Comparison of ENCODE assay signal across 10 cellular contexts in the genomic region with DNA sequence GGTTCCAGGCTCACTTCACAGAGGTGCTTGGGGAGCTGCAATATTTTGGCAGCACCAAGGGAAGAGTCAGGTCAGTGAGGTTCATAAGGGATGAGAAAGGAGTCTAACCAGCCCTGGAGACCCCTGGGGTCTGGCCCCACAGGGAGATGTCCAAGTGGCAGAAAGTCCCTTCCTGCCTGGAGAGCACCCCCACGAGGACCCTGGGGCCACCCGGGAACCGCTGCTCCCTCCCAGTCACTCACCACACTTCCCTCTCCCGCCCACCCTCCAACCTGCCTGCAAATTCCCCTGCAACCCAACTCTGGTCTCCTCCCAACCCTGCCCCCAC. TPM values are rescaled to one million over a fixed set of nuclear protein-coding genes. Genes with fewer than 3 reads are reported as not detected.
DNase-seq lines count a peak whose midpoint lies in the region; ATAC-seq and TF ChIP-seq lines count a peak whose summit lies in the region.
"Had no signal": no experiment of that assay in that cellular context is flagged by ENCODE, and none has a peak within 500 bp of the region (broad histone marks: within the 10 kb centered on the region; RNA-seq: fewer than 3 reads in every experiment).

No MANE protein-coding gene starts in this region.

- H3K4me1 ChIP-seq in DOHH2 (ENCODE audit: control insufficient read depth, low read length) (peaks cover 79% of the 10 kb centered on the region), Karpas-422 (ENCODE audit: low read length) (peaks cover 92% of the 10 kb centered on the region), neutrophil (ENCODE audit: control insufficient read depth in 1 of 2, insufficient read depth in 1 of 2, low read depth in 1 of 2, low read length in 1 of 2) (peaks cover 96% of the 10 kb centered on the region in 2 experiments)

- H3K36me3 ChIP-seq in DOHH2 (ENCODE audit: control insufficient read depth, low read length): no peaks in the 10 kb centered on the region
- H3K36me3 ChIP-seq in Karpas-422 (ENCODE audit: insufficient read depth, low read length): no peaks in the 10 kb centered on the region
- peaks cover 3% of the 10 kb centered on the region for H3K36me3 ChIP-seq in neutrophil

- H3K27me3 ChIP-seq in DOHH2 (ENCODE audit: control insufficient read depth, low read length): peaks cover 91% of the 10 kb centered on the region
- H3K27me3 ChIP-seq in Karpas-422 (ENCODE audit: low read length): no peaks in the 10 kb centered on the region
- H3K27me3 ChIP-seq in neutrophil: no peaks in the 10 kb centered on the region

- no peak for ATAC-seq in GM21360 (IDR thresholded peaks at IDR 0.05; ENCODE audit: unreplicated experiment)

- H3K9ac ChIP-seq in Karpas-422 (ENCODE audit: low read length): peak overlapping the region; percentile 93

- H4K20me1 ChIP-seq in DOHH2 (ENCODE audit: control insufficient read depth, insufficient read depth, low read depth, low read length) (peaks cover 5% of the 10 kb centered on the region), Karpas-422 (ENCODE audit: insufficient read depth, low read depth, low read length) (no peaks in the 10 kb centered on the region)

- no peak overlapping the region for H2AFZ ChIP-seq in Karpas-422 (ENCODE audit: low read length)

- H3K4me3 ChIP-seq in DOHH2 (ENCODE audit: low read length): peak overlapping the region; percentile 47
- H3K4me3 ChIP-seq in Karpas-422 (ENCODE audit: low read length): peak overlapping the region; percentile 75
- H3K4me3 ChIP-seq in neutrophil (ENCODE audit: low read depth in 1 of 2, low read length in 1 of 2): peak overlapping the region; percentile 76 to 97

- no peaks in the 10 kb centered on the region for H3K9me3 ChIP-seq in DOHH2 (ENCODE audit: control insufficient read depth, insufficient read depth, low read length)
- no peaks in the 10 kb centered on the region for H3K9me3 ChIP-seq in Karpas-422 (ENCODE audit: low read length)
- no peaks in the 10 kb centered on the region for H3K9me3 ChIP-seq in neutrophil

- H3K79me2 ChIP-seq in DOHH2 (ENCODE audit: control insufficient read depth, low read length) (no peaks in the 10 kb centered on the region), Karpas-422 (ENCODE audit: low read length) (peaks cover 15% of the 10 kb centered on the region)

- H3K9me2 ChIP-seq in DOHH2 (replicated peaks; ENCODE audit: control insufficient read depth, low read length): no peaks in the 10 kb centered on the region
- H3K9me2 ChIP-seq in Karpas-422 (replicated peaks; ENCODE audit: insufficient read depth, low read length): no peaks in the 10 kb centered on the region

- H3K4me2 ChIP-seq in DOHH2 (ENCODE audit: low read length) (peak overlapping the region; percentile 57), Karpas-422 (ENCODE audit: low read depth, low read length, poor library complexity, severe bottlenecking) (peak overlapping the region; percentile 86)

- peaks cover 21% of the 10 kb centered on the region for H3F3A ChIP-seq in DOHH2 (ENCODE audit: control insufficient read depth, insufficient read depth)

- TF ChIP-seq CTCF in DOHH2 (IDR thresholded peaks at IDR 0.05; ENCODE audit: low read depth, low read length, poor library complexity, severe bottlenecking) (no peak), neutrophil (IDR thresholded peaks at IDR 0.05) (no peak)

- no peak for DNase-seq in Karpas-422
- DNase-seq in caudate nucleus (lab: John Stamatoyannopoulos, UW): no peak
- no peak for DNase-seq in SK-N-DZ (ENCODE audit: low spot score)
- no peak for DNase-seq in medulla oblongata (ENCODE audit: extremely low spot score)
- no peak for DNase-seq in effector CD4-positive, alpha-beta T cell
- DNase-seq: DMS79, NCI-H524 had no signal

- no peak overlapping the region for H3K27ac ChIP-seq in DOHH2 (ENCODE audit: low read depth, low read length)
- H3K27ac ChIP-seq in Karpas-422 (ENCODE audit: low read length): peak overlapping the region; percentile 100
- H3K27ac ChIP-seq in caudate nucleus (ENCODE audit: low read depth, low read length): peak overlapping the region; percentile 26
- peak overlapping the region; percentile 99 for H3K27ac ChIP-seq in neutrophil

RNA-seq across cellular contexts. Expression of gene ITGB2, which starts 6.5 kb away (rescaled TPM):
- total RNA-seq in Karpas-422 (2014; rRNA removed; shearing (Covaris generic); ENCODE audit: low replicate concordance): 252 and 484 TPM in 2 replicates
- 0.07 TPM in 1 of 2 replicates, not detected in the other for polyA plus RNA-seq in SK-N-DZ (2014; cell fraction: cytosol; rRNA removed)
- 0.13 TPM in 1 of 2 replicates, not detected in the other for polyA plus RNA-seq in SK-N-DZ (2014; cell fraction: nucleus; rRNA removed)

RNA-seq across cellular contexts. Expression of gene SLX9, which starts 12.6 kb away (rescaled TPM):
- total RNA-seq in Karpas-422 (2014; rRNA removed; shearing (Covaris generic); ENCODE audit: low replicate concordance): 12.2 and 48.7 TPM in 2 replicates
- 17.1 and 23.9 TPM in 2 replicates for polyA plus RNA-seq in SK-N-DZ (2014; cell fraction: cytosol; rRNA removed)
- polyA plus RNA-seq in SK-N-DZ (2014; cell fraction: nucleus; rRNA removed): 12.7 and 14.2 TPM in 2 replicates

RNA-seq across cellular contexts. Expression of gene PTTG1IP, which starts 53.7 kb away (rescaled TPM):
- total RNA-seq in Karpas-422 (2014; rRNA removed; shearing (Covaris generic); ENCODE audit: low replicate concordance): 37.8 and 44.7 TPM in 2 replicates
- polyA plus RNA-seq in SK-N-DZ (2014; cell fraction: cytosol; rRNA removed): 183 and 199 TPM in 2 replicates
- 130 and 133 TPM in 2 replicates for polyA plus RNA-seq in SK-N-DZ (2014; cell fraction: nucleus; rRNA removed)
